Comparison of ENCODE assay signal across 15 cellular contexts in the genomic region with DNA sequence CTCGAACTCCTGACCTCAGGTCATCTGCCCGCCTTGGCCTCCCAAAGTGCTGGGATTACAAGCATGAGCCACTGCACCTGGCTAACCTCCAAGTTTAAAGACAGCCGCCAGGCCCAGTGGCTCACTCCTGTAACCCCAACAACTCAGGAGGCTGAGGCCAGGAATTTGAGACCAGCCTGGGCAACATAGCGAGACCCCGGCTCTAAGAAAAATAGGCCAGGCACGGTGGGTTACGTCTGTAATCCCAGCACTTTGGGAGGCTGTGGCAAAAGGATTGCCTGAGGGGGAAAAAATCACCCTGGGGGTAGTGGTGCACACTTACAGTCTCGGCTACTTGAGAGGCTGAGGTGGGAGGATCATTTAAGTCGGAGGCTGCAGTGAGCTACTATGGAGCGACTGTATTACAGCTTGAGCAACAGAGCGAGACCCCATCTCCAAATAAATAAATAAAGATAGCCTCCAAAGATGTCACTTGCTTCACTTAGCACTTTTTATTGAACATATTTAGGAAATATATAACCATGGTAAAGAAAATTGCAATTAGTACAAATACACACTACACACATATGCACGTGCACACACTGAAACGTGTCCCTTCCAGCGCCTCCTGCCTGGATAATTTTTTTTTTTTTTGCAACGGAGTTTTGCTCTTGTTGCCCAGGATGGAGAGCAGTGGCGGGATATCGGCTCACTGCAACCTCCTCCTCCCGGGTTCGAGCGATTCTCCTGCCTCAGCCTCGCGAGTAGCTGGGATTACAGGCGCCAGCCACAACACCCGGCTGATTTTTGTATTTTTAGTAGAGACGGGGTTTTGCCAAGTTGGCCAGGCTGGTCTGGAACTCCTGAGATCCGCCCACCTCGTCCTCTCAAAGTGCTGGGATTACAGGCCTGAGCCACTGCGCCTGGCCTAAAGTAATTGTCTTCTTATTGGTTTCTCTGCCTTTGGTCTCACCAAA. TPM values are rescaled to one million over a fixed set of nuclear protein-coding genes. Genes with fewer than 3 reads are reported as not detected.
DNase-seq lines count a peak whose midpoint lies in the region; ATAC-seq and TF ChIP-seq lines count a peak whose summit lies in the region.
"Had no signal": no experiment of that assay in that cellular context is flagged by ENCODE, and none has a peak within 500 bp of the region (broad histone marks: within the 10 kb centered on the region; RNA-seq: fewer than 3 reads in every experiment).

No MANE protein-coding gene starts in this region.

- H3K4me3 Mint-ChIP-seq in activated CD4-positive, alpha-beta memory T cell treated with anti-CD3 and anti-CD28 coated beads for 36 hours = peak overlapping the region; percentile 80
- H3K4me3 Mint-ChIP-seq in type B pancreatic cell = peak overlapping the region; percentile 84

- H3K9me3 Mint-ChIP-seq in activated CD4-positive, alpha-beta memory T cell treated with anti-CD3 and anti-CD28 coated beads for 36 hours = no peaks in the 10 kb centered on the region
- no peaks in the 10 kb centered on the region for H3K9me3 Mint-ChIP-seq in type B pancreatic cell

- H3K4me3 ChIP-seq in left ventricle myocardium inferior (no peak overlapping the region), right atrium auricular region (no peak overlapping the region), liver (ENCODE audit: low read depth in 1 of 3, low read length in 3 of 3) (no peak overlapping the region)

- H3K9ac ChIP-seq in liver (ENCODE audit: low read depth in 1 of 2, low read length in 2 of 2) = no peak overlapping the region

- H3K9me3 ChIP-seq in left ventricle myocardium inferior (replicated peaks) (no peaks in the 10 kb centered on the region), right atrium auricular region (no peaks in the 10 kb centered on the region), liver (ENCODE audit: control insufficient read depth in 4 of 4, low read length in 3 of 4) (no peaks in the 10 kb centered on the region)
- H3K9me3 ChIP-seq: vagina had no signal

- intact Hi-C loops in left ventricle myocardium inferior (cut with micrococcal nuclease) = no loop called here
- intact Hi-C loops in activated CD4-positive, alpha-beta memory T cell treated with anti-CD3 and anti-CD28 coated beads for 36 hours (cut with micrococcal nuclease) = loop anchor here (2.0 to 5.0 kb wide), 2 partner anchors 36 to 74 kb away; partner anchors contain the start of gene STX4

- peak overlapping the region; percentile 90 for H3K27ac Mint-ChIP-seq in activated CD4-positive, alpha-beta memory T cell treated with anti-CD3 and anti-CD28 coated beads for 36 hours
- no peak overlapping the region for H3K27ac Mint-ChIP-seq in type B pancreatic cell

- WGBS in liver = 83% methylated on average over 28 of the region's 28 CpGs

- no peaks in the 10 kb centered on the region for H3K27me3 Mint-ChIP-seq in activated CD4-positive, alpha-beta memory T cell treated with anti-CD3 and anti-CD28 coated beads for 36 hours
- H3K27me3 Mint-ChIP-seq in type B pancreatic cell = no peaks in the 10 kb centered on the region

- ATAC-seq in HG02852 (IDR thresholded peaks at IDR 0.05; ENCODE audit: unreplicated experiment) = no peak

- no peak for DNase-seq in left ventricle myocardium inferior
- no peak for DNase-seq in right atrium auricular region (ENCODE audit: low spot score)
- no peak for DNase-seq in activated CD4-positive, alpha-beta memory T cell treated with anti-CD3 and anti-CD28 coated beads for 36 hours
- DNase-seq in type B pancreatic cell (ENCODE audit: extremely low spot score, unreplicated experiment) = no peak
- DNase-seq in NCI-H1436 (lab: John Stamatoyannopoulos, UW) = no peak
- DNase-seq in NCI-H128 (lab: John Stamatoyannopoulos, UW; ENCODE audit: unreplicated experiment) = no peak
- DNase-seq: aorta; IMR-90; NCI-H526; stimulated activated CD4-positive, alpha-beta T cell treated with anti-CD3 and anti-CD28 coated beads, Interleukin-4, amount 100 ng/mL, for 1 hour had no signal

- H3K4me1 ChIP-seq in left ventricle myocardium inferior = peaks cover 32% of the 10 kb centered on the region
- H3K4me1 ChIP-seq in right atrium auricular region = peaks cover 0 to 24% of the 10 kb centered on the region in 2 donors
- H3K4me1 ChIP-seq in liver (ENCODE audit: control insufficient read depth in 4 of 4, insufficient read depth in 4 of 4, low read length in 3 of 4) = peaks cover 0 to 33% (median 20%) of the 10 kb centered on the region in 4 donors

- POLR2A ChIA-PET in activated CD4-positive, alpha-beta memory T cell treated with anti-CD3 and anti-CD28 coated beads for 36 hours (lab: Charles Lee) = interaction anchor here (1.3 to 2.7 kb wide), 3 partner anchors 11 to 73 kb away, joined by 3 to 9 read pairs (median 5); partner anchors contain the start of genes FUS and KAT8

- H3K4me1 Mint-ChIP-seq in activated CD4-positive, alpha-beta memory T cell treated with anti-CD3 and anti-CD28 coated beads for 36 hours (ENCODE audit: low read depth) = peaks cover 18% of the 10 kb centered on the region
- H3K4me1 Mint-ChIP-seq in type B pancreatic cell (ENCODE audit: unreplicated experiment) = peaks cover 10% of the 10 kb centered on the region

- peaks cover 10% of the 10 kb centered on the region for H3K36me3 Mint-ChIP-seq in activated CD4-positive, alpha-beta memory T cell treated with anti-CD3 and anti-CD28 coated beads for 36 hours
- peaks cover 4% of the 10 kb centered on the region for H3K36me3 Mint-ChIP-seq in type B pancreatic cell

- TF ChIP-seq CTCF in left ventricle myocardium inferior (IDR thresholded peaks at IDR 0.05; ENCODE audit: borderline replicate concordance) (no peak), right atrium auricular region (IDR thresholded peaks at IDR 0.05) (no peak), liver (IDR thresholded peaks at IDR 0.05; ENCODE audit: low read depth, low read length, missing input control) (no peak), type B pancreatic cell (conservative IDR thresholded peaks at IDR 0.05) (no peak)

- no peak for TF ChIP-seq RAD21 in liver (IDR thresholded peaks at IDR 0.05)

- H3K27me3 ChIP-seq in left ventricle myocardium inferior (ENCODE audit: low read depth) (no peaks in the 10 kb centered on the region), right atrium auricular region (no peaks in the 10 kb centered on the region), liver (ENCODE audit: control insufficient read depth in 4 of 4, insufficient read depth in 4 of 4, low read length in 3 of 4) (no peaks in the 10 kb centered on the region)
- H3K27me3 ChIP-seq: vagina had no signal

- peak overlapping the region; percentile 96 for H3K27ac ChIP-seq in left ventricle myocardium inferior (replicated peaks)
- H3K27ac ChIP-seq in right atrium auricular region = no peak overlapping the region
- H3K27ac ChIP-seq in liver (ENCODE audit: low read depth in 1 of 2, low read length in 2 of 2) = peak overlapping the region; percentile 86 to 96

- H3K36me3 ChIP-seq in left ventricle myocardium inferior = peaks cover 26% of the 10 kb centered on the region
- H3K36me3 ChIP-seq in right atrium auricular region = peaks cover 23% of the 10 kb centered on the region
- peaks cover 0 to 8% (median 2%) of the 10 kb centered on the region in 4 donors for H3K36me3 ChIP-seq in liver (ENCODE audit: control insufficient read depth in 4 of 4, insufficient read depth in 3 of 4, low read depth in 1 of 4, low read length in 3 of 4)

- CTCF ChIA-PET in activated CD4-positive, alpha-beta memory T cell treated with anti-CD3 and anti-CD28 coated beads for 36 hours (lab: Charles Lee) = interaction anchor here (1.0 to 1.9 kb wide), 2 partner anchors 11 to 353 kb away, joined by 3 to 6 read pairs; partner anchors contain the start of gene KAT8

TF ChIP-seq in liver, 16 proteins besides CTCF, POLR2A, EP300 and RAD21 (continues in another document):
- no peak for TF ChIP-seq HNF4A (conservative IDR thresholded peaks at IDR 0.05)

RNA-seq across cellular contexts. Expression of gene BCKDK, which starts 1.4 kb away (rescaled TPM):
- total RNA-seq in left ventricle myocardium inferior (75.9 TPM), right atrium auricular region (10 to 100 TPM; 52.0 to 62.3 TPM), liver (10 to 100 TPM; 10.0 to 29.5 TPM), type B pancreatic cell (ENCODE audit: low replicate concordance) (38.5 and 44.5 TPM in 2 replicates)
- total RNA-seq in activated CD4-positive, alpha-beta memory T cell treated with anti-CD3 and anti-CD28 coated beads for 36 hours = 10 to 100 TPM; 38.5 to 40.5 TPM
- 10 to 100 TPM; 40.2 to 41.6 TPM for polyA plus RNA-seq in liver

RNA-seq across cellular contexts. Expression of gene KAT8, which starts 10.7 kb away (rescaled TPM):
- total RNA-seq in left ventricle myocardium inferior (72.0 TPM), right atrium auricular region (10 to 100 TPM; 58.0 to 64.3 TPM), liver (10 to 100 TPM; 20.9 to 37.4 TPM), type B pancreatic cell (ENCODE audit: low replicate concordance) (54.4 and 70.3 TPM in 2 replicates)
- 10 to 100 TPM; 48.8 to 49.6 TPM for total RNA-seq in activated CD4-positive, alpha-beta memory T cell treated with anti-CD3 and anti-CD28 coated beads for 36 hours
- polyA plus RNA-seq in liver = 10 to 100 TPM; 15.9 to 18.3 TPM

RNA-seq across cellular contexts. Expression of gene VKORC1, which starts 12.2 kb away (rescaled TPM):
- total RNA-seq in left ventricle myocardium inferior (39.5 TPM), right atrium auricular region (10 to 100 TPM; 64.9 to 71.8 TPM), liver (100 to 1,000 TPM in 1 of 2 donors, 10 to 100 TPM in 1; 29.9 to 166 TPM), type B pancreatic cell (ENCODE audit: low replicate concordance) (70.1 and 78.9 TPM in 2 replicates)
- 10 to 100 TPM; 67.3 to 72.3 TPM for total RNA-seq in activated CD4-positive, alpha-beta memory T cell treated with anti-CD3 and anti-CD28 coated beads for 36 hours
- polyA plus RNA-seq in liver = 100 to 1,000 TPM; 360 to 519 TPM

RNA-seq across cellular contexts. Expression of gene PRSS53, which starts 18.0 kb away (rescaled TPM):
- total RNA-seq in left ventricle myocardium inferior (1.2 TPM), right atrium auricular region (under 1 TPM; 0.15 to 0.43 TPM), liver (10 to 100 TPM in 1 of 2 donors, under 1 TPM in 1; 0.51 to 14.5 TPM), type B pancreatic cell (ENCODE audit: low replicate concordance) (3.5 and 5.1 TPM in 2 replicates)
- total RNA-seq in activated CD4-positive, alpha-beta memory T cell treated with anti-CD3 and anti-CD28 coated beads for 36 hours = 1 to 10 TPM; 3.4 to 5.3 TPM
- 1 to 10 TPM; 1.6 to 4.4 TPM for polyA plus RNA-seq in liver

RNA-seq across cellular contexts. Expression of gene PRSS8, which starts 28.7 kb away (rescaled TPM):
- total RNA-seq in left ventricle myocardium inferior (not detected), right atrium auricular region (1 to 10 TPM in 1 of 2 donors, not detected in 1; 2.4 TPM), liver (1 to 10 TPM; 1.1 to 8.3 TPM), type B pancreatic cell (ENCODE audit: low replicate concordance) (84.7 and 205 TPM in 2 replicates)
- total RNA-seq in activated CD4-positive, alpha-beta memory T cell treated with anti-CD3 and anti-CD28 coated beads for 36 hours = not detected
- 10 to 100 TPM in 1 of 2 donors, 1 to 10 TPM in 1; 8.5 to 50.1 TPM for polyA plus RNA-seq in liver
- total RNA-seq: aorta, dermis microvascular lymphatic vessel endothelial cell, IMR-90, mononuclear cell had no signal
- polyA plus RNA-seq: IMR-90 had no signal

Comparison
In these comparisons a context has a peak if more than half of its experiments do, and no peak if none do; other contexts are left out.
1. H3K27ac ChIP-seq: peak in left ventricle myocardium inferior (single experiment) and liver (2 of 2); none in right atrium auricular region (0 of 2).